Comparison of ENCODE assay signal across 17 cellular contexts in the genomic region with DNA sequence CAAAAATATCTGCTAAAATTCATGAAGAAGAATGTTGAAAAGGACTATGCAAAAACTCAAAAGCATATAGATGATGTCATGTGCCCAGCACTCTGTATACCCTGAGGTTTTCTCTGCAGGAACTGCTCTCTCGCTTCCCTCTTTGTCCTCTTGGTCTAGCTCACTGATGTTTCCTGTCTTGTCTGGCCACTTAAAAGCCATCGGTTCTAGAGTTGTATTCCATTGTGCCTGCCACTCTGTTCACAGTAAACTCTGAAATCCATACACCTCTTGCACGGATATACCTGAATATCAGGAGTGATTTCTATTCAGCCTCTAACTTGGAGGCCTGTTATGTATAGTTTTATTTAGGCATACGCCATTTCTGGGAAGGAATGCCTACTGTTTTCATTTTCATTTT.
DNase-seq lines count a peak whose midpoint lies in the region; ATAC-seq, FAIRE-seq and TF ChIP-seq lines count a peak whose summit lies in the region.
"Had no signal": no experiment of that assay in that cellular context is flagged by ENCODE, and none has a peak within 500 bp of the region (broad histone marks: within the 10 kb centered on the region; RNA-seq: fewer than 3 reads in every experiment).

No MANE protein-coding gene starts in this region.

- H3K27me3 Mint-ChIP-seq in naive thymus-derived CD8-positive, alpha-beta T cell: peaks cover 0 to 3% (median 0%) of the 10 kb centered on the region in 5 donors
- H3K27me3 Mint-ChIP-seq: activated CD4-positive, alpha-beta T cell treated with anti-CD3 and anti-CD28 coated beads, Interleukin-2, amount 10 ng/mL, durations not matched to agents 24 days and 14 days had no signal

- no peaks in the 10 kb centered on the region for H3K4me1 Mint-ChIP-seq in naive thymus-derived CD8-positive, alpha-beta T cell
- H3K4me1 Mint-ChIP-seq: activated CD4-positive, alpha-beta T cell treated with anti-CD3 and anti-CD28 coated beads, Interleukin-2, amount 10 ng/mL, durations not matched to agents 24 days and 14 days; CD14-positive monocyte had no signal

- no peaks in the 10 kb centered on the region for H3K27me3 ChIP-seq in left ventricle myocardium inferior (ENCODE audit: low read depth)

- no peak overlapping the region for H3K27ac Mint-ChIP-seq in naive thymus-derived CD8-positive, alpha-beta T cell
- H3K27ac Mint-ChIP-seq: activated CD4-positive, alpha-beta T cell treated with anti-CD3 and anti-CD28 coated beads, Interleukin-2, amount 10 ng/mL, durations not matched to agents 24 days and 14 days; CD14-positive monocyte had no signal

- H3K9me3 ChIP-seq in left ventricle myocardium inferior (replicated peaks): peaks cover 29% of the 10 kb centered on the region
- H3K9me3 ChIP-seq: ovary had no signal

- TF ChIP-seq POLR2A in NB4 (IDR thresholded peaks at IDR 0.05; ENCODE audit: extremely low read depth, insufficient read length): no peak

- POLR2A ChIA-PET in naive thymus-derived CD8-positive, alpha-beta T cell (lab: Charles Lee): no interaction called here

- no peak overlapping the region for H3K4me3 ChIP-seq in NB4 (ENCODE audit: low read depth, low read length)
- H3K4me3 ChIP-seq in left ventricle myocardium inferior: no peak overlapping the region
- H3K4me3 ChIP-seq: ovary had no signal

- FAIRE-seq in GM18507 (lab: Jason Lieb, UNC): peak; percentile 31
- FAIRE-seq: H54, HTR-8/SVneo had no signal

- H3K36me3 Mint-ChIP-seq in naive thymus-derived CD8-positive, alpha-beta T cell: peaks cover 0 to 6% (median 0%) of the 10 kb centered on the region in 3 donors
- H3K36me3 Mint-ChIP-seq: CD14-positive monocyte had no signal

- ATAC-seq in GM19455 (IDR thresholded peaks at IDR 0.05; ENCODE audit: unreplicated experiment) (peak; percentile 54), HG02943 (IDR thresholded peaks at IDR 0.05; ENCODE audit: low read depth, unreplicated experiment) (peak; percentile 72)
- no peak for ATAC-seq in naive thymus-derived CD8-positive, alpha-beta T cell

- no peaks in the 10 kb centered on the region for H3K4me1 ChIP-seq in left ventricle myocardium inferior

- H3K36me3 ChIP-seq in left ventricle myocardium inferior: no peaks in the 10 kb centered on the region
- H3K36me3 ChIP-seq: ovary had no signal

- H3K9me3 Mint-ChIP-seq in naive thymus-derived CD8-positive, alpha-beta T cell: peaks cover 0 to 25% (median 7%) of the 10 kb centered on the region in 9 donors
- H3K9me3 Mint-ChIP-seq: activated CD4-positive, alpha-beta T cell treated with anti-CD3 and anti-CD28 coated beads, Interleukin-2, amount 10 ng/mL, durations not matched to agents 24 days and 14 days had no signal

- intact Hi-C loops in left ventricle myocardium inferior (cut with micrococcal nuclease): no loop called here

- no peak overlapping the region for H3K27ac ChIP-seq in left ventricle myocardium inferior (replicated peaks)
- H3K27ac ChIP-seq: epithelial cell of prostate, ovary had no signal

- no peak for TF ChIP-seq CTCF in NB4 (IDR thresholded peaks at IDR 0.05; ENCODE audit: low read depth, low read length)
- no peak for TF ChIP-seq CTCF in left ventricle myocardium inferior (IDR thresholded peaks at IDR 0.05; ENCODE audit: borderline replicate concordance)

- H3K4me3 Mint-ChIP-seq in naive thymus-derived CD8-positive, alpha-beta T cell: no peak overlapping the region
- H3K4me3 Mint-ChIP-seq: activated CD4-positive, alpha-beta T cell treated with anti-CD3 and anti-CD28 coated beads, Interleukin-2, amount 10 ng/mL, durations not matched to agents 24 days and 14 days; CD14-positive monocyte had no signal

- DNase-seq in GM18507 (ENCODE audit: extremely low spot score, insufficient read length, low read depth): peak; percentile 2
- peak; percentile 3 for DNase-seq in NB4 (ENCODE audit: low read depth)
- no peak for DNase-seq in pons (ENCODE audit: low spot score)
- DNase-seq in left ventricle myocardium inferior: no peak
- DNase-seq in naive thymus-derived CD8-positive, alpha-beta T cell: no peak
- DNase-seq in mucosa of gallbladder (ENCODE audit: low spot score): no peak
- DNase-seq: activated CD4-positive, alpha-beta T cell treated with anti-CD3 and anti-CD28 coated beads, Interleukin-2, amount 10 ng/mL, durations not matched to agents 24 days and 14 days; activated gamma-delta T cell; NCI-H1417 treated with DMSO at 0.1 percent for 48 hours; ovary; stimulated activated naive CD4-positive, alpha-beta T cell had no signal

Comparison
In these comparisons a context has a peak if more than half of its experiments do, and no peak if none do; other contexts are left out.
1. DNase-seq: peak in GM18507 (single experiment) and NB4 (single experiment); none in pons (single experiment), left ventricle myocardium inferior (single experiment), naive thymus-derived CD8-positive, alpha-beta T cell (0 of 10) and mucosa of gallbladder (single experiment).
2. ATAC-seq: peak in GM19455 (single experiment) and HG02943 (single experiment); none in naive thymus-derived CD8-positive, alpha-beta T cell (0 of 2).